ENCODE assay signal across 8 cellular contexts in genomic region chr3:58052373-58053273, GRCh38. TPM values are rescaled to one million over a fixed set of nuclear protein-coding genes. Genes with fewer than 3 reads are reported as not detected.
A peak's percentile ranks its signal among the peaks of the same experiment; 100 is the strongest.
DNase-seq lines count a peak whose midpoint lies in the region; ATAC-seq, FAIRE-seq and TF ChIP-seq lines count a peak whose summit lies in the region.

No MANE protein-coding gene starts in this region.

- no peaks in the 10 kb centered on the region for H3K36me3 ChIP-seq in CD8-positive, alpha-beta T cell (ENCODE audit: insufficient read depth, low read length)

- peak in 2 of 7 experiments; percentile 10 to 19 for DNase-seq in CD8-positive, alpha-beta T cell
- peak; percentile 67 for DNase-seq in HTR-8/SVneo (ENCODE audit: insufficient read length, low spot score)
- DNase-seq in activated naive CD4-positive, alpha-beta T cell treated with anti-CD3 and anti-CD28 coated beads, Interleukin-2, amount 50 U/mL, for 16 hours: peak; percentile 25
- DNase-seq in cardiac septum (ENCODE audit: low spot score): peak; percentile 90
- peak; percentile 43 for DNase-seq in putamen (ENCODE audit: low spot score)
- no peak for DNase-seq in NCI-H187 treated with DMSO at 0.1 percent for 48 hours (lab: John Stamatoyannopoulos, UW)

- H3K27me3 ChIP-seq in CD8-positive, alpha-beta T cell (ENCODE audit: insufficient read depth, low read length): no peaks in the 10 kb centered on the region

- peaks cover 5% of the 10 kb centered on the region for H3K36me3 Mint-ChIP-seq in CD8-positive, alpha-beta T cell

- H3K27me3 Mint-ChIP-seq in CD8-positive, alpha-beta T cell (ENCODE audit: low read depth): no peaks in the 10 kb centered on the region

- intact Hi-C loops in CD8-positive, alpha-beta T cell (cut with DNase I, micrococcal nuclease): no loop called here
- intact Hi-C loops in cardiac septum (cut with DNase I): loop anchor here (5.0 kb wide), 1 partner anchor 40 kb away; no protein-coding TSS in a partner anchor

- H3K4me3 Mint-ChIP-seq in CD8-positive, alpha-beta T cell: no peak overlapping the region

- peak; percentile 80 for FAIRE-seq in HTR-8/SVneo (lab: Jason Lieb, UNC)

- no peak overlapping the region for H3K27ac ChIP-seq in CD8-positive, alpha-beta T cell (ENCODE audit: low read depth, low read length)

- ATAC-seq in CD8-positive, alpha-beta T cell: peak; percentile 20
- ATAC-seq in GM19455 (IDR thresholded peaks at IDR 0.05; ENCODE audit: unreplicated experiment) (no peak), HG03565 (IDR thresholded peaks at IDR 0.05; ENCODE audit: unreplicated experiment) (no peak)

- peaks cover 2% of the 10 kb centered on the region for H3K9me3 Mint-ChIP-seq in CD8-positive, alpha-beta T cell

- CTCF ChIA-PET in CD8-positive, alpha-beta T cell (lab: Charles Lee): interaction anchor here (0.9 kb wide), 1 partner anchor 11 kb away, joined by 3 read pairs; no protein-coding TSS in a partner anchor

- H3K27ac Mint-ChIP-seq in CD8-positive, alpha-beta T cell: no peak overlapping the region

- H3K9me3 ChIP-seq in CD8-positive, alpha-beta T cell (ENCODE audit: low read length): no peaks in the 10 kb centered on the region

- TF ChIP-seq CTCF in CD8-positive, alpha-beta T cell (IDR thresholded peaks at IDR 0.05): no peak

- no peak overlapping the region for H3K4me3 ChIP-seq in CD8-positive, alpha-beta T cell (ENCODE audit: low read depth, low read length)

- H3K4me1 Mint-ChIP-seq in CD8-positive, alpha-beta T cell (ENCODE audit: low read depth): peaks cover 34% of the 10 kb centered on the region

- H3K4me1 ChIP-seq in CD8-positive, alpha-beta T cell (ENCODE audit: insufficient read depth, low read length): no peaks in the 10 kb centered on the region

- POLR2A ChIA-PET in CD8-positive, alpha-beta T cell (lab: Charles Lee): interaction anchor here (1.3 kb wide), 1 partner anchor 11 kb away, joined by 3 read pairs; no protein-coding TSS in a partner anchor

RNA-seq across cellular contexts. Expression of gene FLNB, which starts 44.4 kb away (rescaled TPM):
- 10 to 100 TPM; 46.8 to 52.1 TPM for total RNA-seq in CD8-positive, alpha-beta T cell
- total RNA-seq in cardiac septum: 58.1 TPM
